In genomic region chr12:123998344-123998941, GRCh38 we compare ENCODE assay signal across 26 cellular contexts. TPM values are rescaled to one million over a fixed set of nuclear protein-coding genes. Genes with fewer than 3 reads are reported as not detected.
DNase-seq lines count a peak whose midpoint lies in the region; ATAC-seq and TF ChIP-seq lines count a peak whose summit lies in the region.
"Had no signal": no experiment of that assay in that cellular context is flagged by ENCODE, and none has a peak within 500 bp of the region (broad histone marks: within the 10 kb centered on the region; RNA-seq: fewer than 3 reads in every experiment).

No MANE protein-coding gene starts in this region.

- BruUV-seq in A673 (replicated peaks; lab: Mats Ljungman, UMichigan): no TSS peak

- H3K4me3 ChIP-seq in cardiac muscle cell: no peak overlapping the region
- H3K4me3 ChIP-seq in choroid plexus epithelial cell (ENCODE audit: low read depth, low read length): no peak overlapping the region
- H3K4me3 ChIP-seq in mesodermal cell (ENCODE audit: extremely low read depth, insufficient read depth, low read length, poor library complexity, severe bottlenecking): no peak overlapping the region
- H3K4me3 ChIP-seq in A673 (ENCODE audit: low read depth, low read length, poor library complexity, severe bottlenecking): no peak overlapping the region
- H3K4me3 ChIP-seq: adrenal gland, BLaER1, breast epithelium, prostate gland, thyroid gland had no signal

- CTCF ChIA-PET in A673 (lab: Charles Lee): no interaction called here

- POLR2A ChIA-PET in A673 (lab: Charles Lee; ENCODE audit: low non-redundant PET): no interaction called here

- ATAC-seq in HG03045 (IDR thresholded peaks at IDR 0.05; ENCODE audit: unreplicated experiment) (no peak), left colon (no peak), HG02588 (IDR thresholded peaks at IDR 0.05; ENCODE audit: unreplicated experiment) (no peak)
- ATAC-seq: Panc1; stimulated activated naive B cell treated with anti-CD40 and anti-IgM and Interleukin-4, amounts not matched to agents 10 μg/mL and 1 μg/mL and 100 μg/mL, for 72 hours; T-helper 17 cell had no signal

- 100% methylated on average over 1 of the region's 2 CpGs; no CpG with 5 or more reads in 1 of the 2 experiments for WGBS in mesodermal cell (ENCODE audit: insufficient coverage in 2 of 2), 2 experiments

- H3K27ac ChIP-seq in cardiac muscle cell: peak overlapping the region; percentile 92
- peak overlapping the region; percentile 11 for H3K27ac ChIP-seq in mesodermal cell (ENCODE audit: low read depth, low read length, severe bottlenecking)
- no peak overlapping the region for H3K27ac ChIP-seq in A673 (ENCODE audit: low read depth, low read length, poor library complexity, severe bottlenecking)
- H3K27ac ChIP-seq: BLaER1, prostate gland, thyroid gland had no signal

- DNase-seq in cardiac muscle cell (ENCODE audit: low read depth in 1 of 2, low spot score in 1 of 2): peak in 1 of 2 donors; percentile 51
- no peak for DNase-seq in cardiac septum (ENCODE audit: low spot score)
- peak; percentile 69 for DNase-seq in choroid plexus epithelial cell (ENCODE audit: low read depth)
- no peak for DNase-seq in A673 (ENCODE audit: low spot score)
- DNase-seq in left colon: no peak
- DNase-seq: activated CD4-positive, alpha-beta memory T cell treated with anti-CD3 and anti-CD28 coated beads for 36 hours; activated gamma-delta T cell treated with Interleukin-2 at 50 U/mL for 16 hours; activated T-cell treated with anti-CD3 and anti-CD28 coated beads for 4 hours; Calu3; cortex of kidney; midbrain; NCI-H1092 treated with DMSO at 0.1 percent for 48 hours; NCI-H2081; NCI-H446 treated with DMSO at 0.1 percent for 48 hours; stimulated activated CD4-positive, alpha-beta T cell treated with anti-CD3 and anti-CD28 coated beads, Interleukin-1b, Interleukin-23, amount 100 ng/mL, for 48 hours; stimulated activated naive B cell treated with anti-CD40 and anti-IgM and Interleukin-4, amounts not matched to agents 10 μg/mL and 1 μg/mL and 100 μg/mL, for 72 hours; T-helper 17 cell; thyroid gland had no signal

- intact Hi-C loops in cardiac septum (cut with DNase I) (no loop called here), A673 (cut with micrococcal nuclease; ENCODE audit: unreplicated experiment) (no loop called here), left colon (cut with DNase I, micrococcal nuclease) (no loop called here)

- TF ChIP-seq CTCF in cardiac muscle cell (IDR thresholded peaks at IDR 0.05; ENCODE audit: low read depth, low read length) (no peak), choroid plexus epithelial cell (conservative IDR thresholded peaks at IDR 0.05; ENCODE audit: low read depth, low read length) (no peak), A673 (conservative IDR thresholded peaks at IDR 0.05; ENCODE audit: low read depth, low read length) (no peak)

- H3K27me3 ChIP-seq in cardiac muscle cell (no peaks in the 10 kb centered on the region), A673 (replicated peaks; ENCODE audit: insufficient read depth, low read depth, low read length, poor library complexity) (no peaks in the 10 kb centered on the region)
- H3K27me3 ChIP-seq: adrenal gland, BLaER1, breast epithelium, thyroid gland had no signal

- no peaks in the 10 kb centered on the region for H3K9me3 ChIP-seq in cardiac muscle cell (ENCODE audit: low read depth)
- H3K9me3 ChIP-seq in mesodermal cell (ENCODE audit: control insufficient read depth, low read length): no peaks in the 10 kb centered on the region
- H3K9me3 ChIP-seq in A673 (ENCODE audit: low read depth, low read length, poor library complexity, severe bottlenecking): no peaks in the 10 kb centered on the region
- H3K9me3 ChIP-seq: adrenal gland, BLaER1, breast epithelium, prostate gland, thyroid gland had no signal

- peaks cover 93% of the 10 kb centered on the region for H3K4me1 ChIP-seq in cardiac muscle cell (ENCODE audit: low read depth)
- H3K4me1 ChIP-seq in mesodermal cell (ENCODE audit: control insufficient read depth, insufficient read depth, low read length, poor library complexity, severe bottlenecking): peaks cover 27% of the 10 kb centered on the region
- H3K4me1 ChIP-seq in A673 (ENCODE audit: insufficient read depth, low read length, poor library complexity, severe bottlenecking): peaks cover 18% of the 10 kb centered on the region
- H3K4me1 ChIP-seq: breast epithelium, prostate gland had no signal

- peaks cover 4% of the 10 kb centered on the region for H3K36me3 ChIP-seq in cardiac muscle cell
- H3K36me3 ChIP-seq in mesodermal cell (ENCODE audit: control insufficient read depth, insufficient read depth, low read length): peaks cover 74% of the 10 kb centered on the region
- peaks cover 22% of the 10 kb centered on the region for H3K36me3 ChIP-seq in A673 (ENCODE audit: insufficient read depth, low read length, poor library complexity, severe bottlenecking)
- H3K36me3 ChIP-seq: breast epithelium, prostate gland had no signal

RNA-seq across cellular contexts. Expression of gene ZNF664, which starts 25.4 kb away (rescaled TPM):
- total RNA-seq in cardiac muscle cell: 78.9 and 115 TPM in 2 replicates
- 40.5 and 43.4 TPM in 2 replicates for polyA plus RNA-seq in cardiac muscle cell
- total RNA-seq in cardiac septum: 94.0 TPM
- 86.8 TPM for polyA plus RNA-seq in mesodermal cell (2013, experiment 1 of 2)
- 79.6 TPM for polyA plus RNA-seq in mesodermal cell (2013, experiment 2 of 2)
- 135 and 144 TPM in 2 replicates for total RNA-seq in A673 (2021)
- 100 to 1,000 TPM; 111 to 138 TPM for total RNA-seq in left colon

RNA-seq across cellular contexts. Expression of gene CCDC92, which starts 25.8 kb away (rescaled TPM):
- 39.0 and 49.3 TPM in 2 replicates for total RNA-seq in cardiac muscle cell
- 67.0 and 88.7 TPM in 2 replicates for polyA plus RNA-seq in cardiac muscle cell
- 48.3 TPM for total RNA-seq in cardiac septum
- polyA plus RNA-seq in mesodermal cell (2013, experiment 1 of 2): 39.5 TPM
- polyA plus RNA-seq in mesodermal cell (2013, experiment 2 of 2): 32.9 TPM
- 28.7 and 37.5 TPM in 2 replicates for total RNA-seq in A673 (2021)
- 10 to 100 TPM; 20.6 to 25.6 TPM for total RNA-seq in left colon
